Comparison of ENCODE assay signal across 12 cellular contexts in the genomic region with DNA sequence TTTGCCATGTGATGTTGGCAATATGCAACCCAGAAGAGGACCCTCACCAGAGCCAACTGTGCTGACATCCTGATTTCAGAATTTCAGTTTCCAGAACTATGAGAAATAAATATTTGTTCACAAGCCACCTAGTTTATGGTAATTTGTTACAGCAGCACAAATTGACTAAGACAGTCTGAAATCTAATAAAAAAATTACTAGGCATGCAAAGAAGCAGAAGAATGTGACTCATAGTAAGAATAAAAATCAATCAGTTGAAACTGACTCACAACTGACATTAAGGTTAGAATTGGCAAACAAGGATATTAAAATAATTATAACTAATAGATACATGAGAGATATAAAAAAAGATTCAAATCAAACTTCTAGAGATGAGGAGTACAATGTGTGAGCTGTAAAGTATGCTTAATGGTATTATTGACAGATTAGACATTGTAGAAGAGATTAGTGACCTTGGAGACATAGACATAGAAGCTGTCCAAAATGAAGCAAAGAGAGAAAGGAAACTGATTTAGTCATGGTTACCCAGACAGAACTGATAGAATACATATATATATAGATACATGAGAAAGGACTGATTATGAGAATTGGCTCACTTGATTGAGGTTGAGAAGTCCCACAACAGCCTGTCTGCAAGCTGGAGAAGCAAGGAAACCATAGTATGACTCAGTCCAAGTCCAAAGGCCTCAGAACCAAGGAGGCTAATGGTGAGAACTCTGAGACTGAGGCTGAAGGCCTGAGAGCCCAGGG. TPM values are rescaled to one million over a fixed set of nuclear protein-coding genes. Genes with fewer than 3 reads are reported as not detected.
DNase-seq lines count a peak whose midpoint lies in the region; ATAC-seq lines count a peak whose summit lies in the region.
"Had no signal": no experiment of that assay in that cellular context is flagged by ENCODE, and none has a peak within 500 bp of the region (broad histone marks: within the 10 kb centered on the region; RNA-seq: fewer than 3 reads in every experiment).

No MANE protein-coding gene starts in this region.

- DNase-seq in T-helper 17 cell, result no peak
- no peak for DNase-seq in central memory CD4-positive, alpha-beta T cell
- DNase-seq in H7, result no peak
- no peak for DNase-seq in NCI-H69 (lab: John Stamatoyannopoulos, UW)
- no peak for DNase-seq in stimulated activated CD4-positive, alpha-beta T cell treated with anti-CD3 and anti-CD28 coated beads, Interleukin-12 subunit alpha, Interleukin-12 subunit beta, amount 100 ng/mL, for 4 hours
- DNase-seq: naive thymus-derived CD4-positive, alpha-beta T cell; NCI-H446; T-helper 9 cell; testis had no signal

- H3K27ac Mint-ChIP-seq in T-helper 17 cell, result peak overlapping the region; percentile 12

- H3K36me3 Mint-ChIP-seq in T-helper 17 cell (ENCODE audit: low read depth), result peaks cover 6% of the 10 kb centered on the region

- ATAC-seq in GM18499 (IDR thresholded peaks at IDR 0.05; ENCODE audit: insufficient read depth, unreplicated experiment) (peak; percentile 56), GM19395 (IDR thresholded peaks at IDR 0.05; ENCODE audit: unreplicated experiment) (peak; percentile 75), HG02885 (IDR thresholded peaks at IDR 0.05; ENCODE audit: poor library complexity, unreplicated experiment) (peak; percentile 86), T-helper 17 cell (no peak)
- ATAC-seq: naive thymus-derived CD4-positive, alpha-beta T cell had no signal

- H3K27me3 ChIP-seq in H7 (ENCODE audit: control insufficient read depth, insufficient read depth, low read length), result no peaks in the 10 kb centered on the region
- H3K27me3 ChIP-seq: testis had no signal

- H3K27me3 Mint-ChIP-seq in T-helper 17 cell, result no peaks in the 10 kb centered on the region

- H3K4me1 Mint-ChIP-seq in T-helper 17 cell, result peaks cover 39% of the 10 kb centered on the region

- H3K4me3 Mint-ChIP-seq in T-helper 17 cell, result no peak overlapping the region
- H3K4me3 Mint-ChIP-seq: naive thymus-derived CD4-positive, alpha-beta T cell had no signal

- no peaks in the 10 kb centered on the region for H3K36me3 ChIP-seq in H7 (replicated peaks; ENCODE audit: control insufficient read depth, insufficient read depth, low read length)

- no peak overlapping the region for H3K4me3 ChIP-seq in H7 (ENCODE audit: insufficient read depth, low read depth, low read length)
- H3K4me3 ChIP-seq: testis had no signal

- H3K9me3 ChIP-seq in T-helper 17 cell (ENCODE audit: control insufficient read depth, low read length, poor library complexity, severe bottlenecking), result no peaks in the 10 kb centered on the region
- H3K9me3 ChIP-seq: testis had no signal

RNA-seq across cellular contexts. Expression of a gene that starts 27.8 kb away (rescaled TPM):
- total RNA-seq in T-helper 17 cell, result 100 to 1,000 TPM; 187 to 226 TPM
- 16.2 and 17.4 TPM in 2 replicates for total RNA-seq in H7 (2014; rRNA removed; shearing (Covaris generic))

Comparison
In these comparisons a context has a peak if more than half of its experiments do, and no peak if none do; other contexts are left out.
1. RNA of a gene that starts 27.8 kb away (total RNA-seq): 187 to 226 TPM in T-helper 17 cell; 16.2 to 17.4 TPM in H7; every median in the first group is over 10 times any median in the second.